1 cellular context compared by ENCODE assay signal in the genomic region with DNA sequence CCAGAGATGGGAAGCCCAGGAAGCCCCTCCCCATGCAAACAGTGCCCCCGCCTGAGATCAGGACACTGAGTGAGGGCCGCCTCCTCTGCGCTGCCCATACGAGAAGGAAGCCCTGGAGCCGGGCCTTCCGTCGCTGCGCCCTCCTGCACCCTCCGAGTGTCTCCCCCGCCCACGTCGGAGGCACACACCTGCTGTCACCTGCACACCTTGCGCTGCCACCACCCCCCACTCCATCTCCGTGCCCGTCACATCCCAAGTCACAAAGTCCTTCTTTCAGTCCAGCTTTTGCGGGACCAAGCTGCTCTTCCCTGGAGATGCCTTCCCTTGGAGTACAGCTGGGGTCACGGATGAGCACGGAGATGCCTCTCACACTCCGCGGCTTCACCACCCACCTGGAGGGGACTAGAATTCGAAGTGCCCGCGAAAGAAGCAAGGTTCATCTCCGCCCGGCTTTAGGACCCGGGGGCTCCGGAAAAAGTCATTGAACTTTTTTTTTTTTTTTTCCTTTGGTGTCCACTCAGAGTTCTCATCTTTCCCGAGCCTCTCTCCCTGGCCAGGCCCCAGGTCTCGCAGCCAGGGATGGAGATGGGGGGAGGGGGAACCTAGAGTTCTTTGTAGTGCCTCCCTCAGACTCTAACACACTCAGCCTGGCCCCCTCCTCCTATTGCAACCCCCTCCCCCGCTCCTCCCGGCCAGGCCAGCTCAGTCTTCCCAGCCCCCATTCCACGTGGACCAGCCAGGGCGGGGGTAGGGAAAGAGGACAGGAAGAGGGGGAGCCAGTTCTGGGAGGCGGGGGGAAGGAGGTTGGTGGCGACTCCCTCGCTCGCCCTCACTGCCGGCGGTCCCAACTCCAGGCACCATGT.
TF ChIP-seq lines count a peak whose summit lies in the region.

Gene FKBP10, plus strand, starts transcription at position 829 of the 863 bp plus-strand sequence. Its CDS starts 31 bp downstream, at position 860.

TF ChIP-seq in HepG2, 621 proteins besides CTCF, POLR2A, EP300 and RAD21 (continued from another document):
- TF ChIP-seq ZZZ3 (CRISPR knock-in tag; IDR thresholded peaks at IDR 0.05; ENCODE audit: borderline replicate concordance) (0 out of 2 replicates have a peak, but pooled peaks have one; percentile 32), HOXD1 (CRISPR knock-in tag; IDR thresholded peaks at IDR 0.05) (0 out of 2 replicates have a peak, but pooled peaks have one; percentile 4), TBL1XR1 (IDR thresholded peaks at IDR 0.05; ENCODE audit: borderline replicate concordance, low read length, partially characterized antibody) (peak; percentile 26), ZNF746 (CRISPR knock-in tag; IDR thresholded peaks at IDR 0.05) (peak; percentile 20; the same call in 1 of the 2 replicates), ZNF138 (CRISPR knock-in tag; IDR thresholded peaks at IDR 0.05; ENCODE audit: low read depth) (no peak), ZNF18 (CRISPR knock-in tag; IDR thresholded peaks at IDR 0.05; ENCODE audit: insufficient replicate concordance) (peak; percentile 52), ZNF704 (CRISPR knock-in tag; IDR thresholded peaks at IDR 0.05; ENCODE audit: borderline replicate concordance) (peak; percentile 15; the same call in 1 of the 2 replicates), ZNF564 (CRISPR knock-in tag; IDR thresholded peaks at IDR 0.05) (no peak), HDAC1 (CRISPR knock-in tag; IDR thresholded peaks at IDR 0.05) (peak; percentile 74; the same call in 1 of the 2 replicates), ZFP91 (CRISPR knock-in tag; IDR thresholded peaks at IDR 0.05; ENCODE audit: borderline replicate concordance) (peak; percentile 60), SP4 (CRISPR knock-in tag; IDR thresholded peaks at IDR 0.05) (peak; percentile 57), NONO (IDR thresholded peaks at IDR 0.05) (no peak), NONO (CRISPR knock-in tag; conservative IDR thresholded peaks at IDR 0.05) (peak; percentile 78), HNRNPH1 (optimal IDR thresholded peaks at IDR 0.05; ENCODE audit: low read depth, low read length) (no peak), POLR2AphosphoS2 (IDR thresholded peaks at IDR 0.05; ENCODE audit: low read depth, low read length) (no peak), ZNF383 (CRISPR knock-in tag; IDR thresholded peaks at IDR 0.05; ENCODE audit: borderline replicate concordance) (no peak), ZNF20 (CRISPR knock-in tag; IDR thresholded peaks at IDR 0.05) (no peak), ZNF317 (CRISPR knock-in tag; IDR thresholded peaks at IDR 0.05) (peak; percentile 64), SPEN (CRISPR knock-in tag; IDR thresholded peaks at IDR 0.05; ENCODE audit: low read depth) (peak; percentile 38), ZSCAN9 (CRISPR knock-in tag; IDR thresholded peaks at IDR 0.05; ENCODE audit: borderline replicate concordance) (peak; percentile 7; the same call in 1 of the 2 replicates), ELF4 (CRISPR knock-in tag; IDR thresholded peaks at IDR 0.05; ENCODE audit: borderline replicate concordance) (0 out of 2 replicates have a peak, but pooled peaks have one; percentile 11)
- TF ChIP-seq, protein P1, sequence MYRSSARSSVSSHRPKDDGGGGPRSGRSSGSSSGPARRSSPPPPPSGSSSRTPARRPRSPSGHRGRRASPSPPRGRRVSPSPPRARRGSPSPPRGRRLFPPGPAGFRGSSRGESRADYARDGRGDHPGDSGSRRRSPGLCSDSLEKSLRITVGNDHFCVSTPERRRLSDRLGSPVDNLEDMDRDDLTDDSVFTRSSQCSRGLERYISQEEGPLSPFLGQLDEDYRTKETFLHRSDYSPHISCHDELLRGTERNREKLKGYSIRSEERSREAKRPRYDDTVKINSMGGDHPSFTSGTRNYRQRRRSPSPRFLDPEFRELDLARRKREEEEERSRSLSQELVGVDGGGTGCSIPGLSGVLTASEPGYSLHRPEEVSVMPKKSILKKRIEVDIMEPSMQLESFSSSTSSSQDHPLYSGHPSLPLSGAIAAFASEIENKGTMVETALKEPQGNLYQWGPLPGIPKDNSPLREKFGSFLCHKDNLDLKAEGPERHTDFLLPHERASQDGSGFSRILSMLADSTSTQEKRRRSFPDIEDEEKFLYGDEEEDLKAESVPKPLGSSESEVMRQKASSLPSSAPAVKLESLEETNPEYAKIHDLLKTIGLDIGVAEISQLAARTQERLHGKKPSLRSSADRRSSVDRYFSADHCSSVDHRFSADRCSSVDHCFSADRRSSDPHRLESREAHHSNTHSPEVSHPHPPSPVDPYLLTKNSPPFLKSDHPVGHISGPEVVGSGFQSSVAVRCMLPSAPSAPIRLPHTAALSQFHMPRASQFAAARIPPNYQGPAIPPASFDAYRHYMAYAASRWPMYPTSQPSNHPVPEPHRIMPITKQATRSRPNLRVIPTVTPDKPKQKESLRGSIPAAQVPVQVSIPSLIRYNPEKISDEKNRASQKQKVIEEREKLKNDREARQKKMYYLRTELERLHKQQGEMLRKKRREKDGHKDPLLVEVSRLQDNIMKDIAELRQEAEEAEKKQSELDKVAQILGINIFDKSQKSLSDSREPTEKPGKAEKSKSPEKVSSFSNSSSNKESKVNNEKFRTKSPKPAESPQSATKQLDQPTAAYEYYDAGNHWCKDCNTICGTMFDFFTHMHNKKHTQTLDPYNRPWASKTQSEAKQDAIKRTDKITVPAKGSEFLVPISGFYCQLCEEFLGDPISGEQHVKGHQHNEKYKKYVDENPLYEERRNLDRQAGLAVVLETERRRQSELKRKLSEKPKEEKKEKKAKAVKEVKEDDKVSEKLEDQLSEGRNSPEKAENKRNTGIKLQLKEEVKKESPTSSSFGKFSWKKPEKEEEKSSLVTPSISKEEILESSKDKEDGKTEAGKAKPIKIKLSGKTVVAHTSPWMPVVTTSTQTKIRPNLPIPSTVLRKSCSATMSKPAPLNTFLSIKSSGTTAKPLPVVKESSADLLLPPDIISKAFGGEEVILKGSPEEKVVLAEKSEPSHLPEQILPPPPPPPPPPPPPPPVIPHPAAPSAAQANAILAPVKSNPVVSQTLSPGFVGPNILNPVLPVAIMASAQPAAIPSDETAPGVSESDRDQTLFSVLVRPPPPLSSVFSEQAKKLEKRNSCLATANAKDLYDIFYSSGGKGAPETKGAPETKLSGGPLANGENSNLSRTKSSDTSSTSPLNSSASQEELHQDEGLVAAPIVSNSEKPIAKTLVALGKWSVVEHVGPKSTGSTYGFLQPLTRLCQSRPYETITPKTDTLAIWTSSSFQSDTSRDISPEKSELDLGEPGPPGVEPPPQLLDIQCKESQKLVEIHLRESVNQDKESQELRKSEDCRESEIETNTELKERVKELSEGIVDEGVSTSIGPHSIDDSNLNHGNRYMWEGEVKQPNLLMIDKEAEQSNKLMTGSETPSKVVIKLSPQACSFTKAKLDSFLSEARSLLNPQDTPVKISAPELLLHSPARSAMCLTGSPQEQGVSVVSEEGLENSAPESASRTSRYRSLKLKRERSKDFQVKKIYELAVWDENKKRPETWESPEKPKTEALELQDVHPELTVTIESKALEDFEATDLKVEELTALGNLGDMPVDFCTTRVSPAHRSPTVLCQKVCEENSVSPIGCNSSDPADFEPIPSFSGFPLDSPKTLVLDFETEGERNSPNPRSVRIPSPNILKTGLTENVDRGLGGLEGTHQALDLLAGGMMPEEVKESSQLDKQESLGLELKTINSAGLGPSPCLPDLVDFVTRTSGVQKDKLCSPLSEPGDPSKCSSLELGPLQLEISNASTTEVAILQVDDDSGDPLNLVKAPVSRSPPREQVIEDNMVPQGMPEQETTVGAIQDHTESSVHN (CRISPR knock-in tag; IDR thresholded peaks at IDR 0.05): 0 out of 2 replicates have a peak, but pooled peaks have one; percentile 35
- TF ChIP-seq, protein P2, sequence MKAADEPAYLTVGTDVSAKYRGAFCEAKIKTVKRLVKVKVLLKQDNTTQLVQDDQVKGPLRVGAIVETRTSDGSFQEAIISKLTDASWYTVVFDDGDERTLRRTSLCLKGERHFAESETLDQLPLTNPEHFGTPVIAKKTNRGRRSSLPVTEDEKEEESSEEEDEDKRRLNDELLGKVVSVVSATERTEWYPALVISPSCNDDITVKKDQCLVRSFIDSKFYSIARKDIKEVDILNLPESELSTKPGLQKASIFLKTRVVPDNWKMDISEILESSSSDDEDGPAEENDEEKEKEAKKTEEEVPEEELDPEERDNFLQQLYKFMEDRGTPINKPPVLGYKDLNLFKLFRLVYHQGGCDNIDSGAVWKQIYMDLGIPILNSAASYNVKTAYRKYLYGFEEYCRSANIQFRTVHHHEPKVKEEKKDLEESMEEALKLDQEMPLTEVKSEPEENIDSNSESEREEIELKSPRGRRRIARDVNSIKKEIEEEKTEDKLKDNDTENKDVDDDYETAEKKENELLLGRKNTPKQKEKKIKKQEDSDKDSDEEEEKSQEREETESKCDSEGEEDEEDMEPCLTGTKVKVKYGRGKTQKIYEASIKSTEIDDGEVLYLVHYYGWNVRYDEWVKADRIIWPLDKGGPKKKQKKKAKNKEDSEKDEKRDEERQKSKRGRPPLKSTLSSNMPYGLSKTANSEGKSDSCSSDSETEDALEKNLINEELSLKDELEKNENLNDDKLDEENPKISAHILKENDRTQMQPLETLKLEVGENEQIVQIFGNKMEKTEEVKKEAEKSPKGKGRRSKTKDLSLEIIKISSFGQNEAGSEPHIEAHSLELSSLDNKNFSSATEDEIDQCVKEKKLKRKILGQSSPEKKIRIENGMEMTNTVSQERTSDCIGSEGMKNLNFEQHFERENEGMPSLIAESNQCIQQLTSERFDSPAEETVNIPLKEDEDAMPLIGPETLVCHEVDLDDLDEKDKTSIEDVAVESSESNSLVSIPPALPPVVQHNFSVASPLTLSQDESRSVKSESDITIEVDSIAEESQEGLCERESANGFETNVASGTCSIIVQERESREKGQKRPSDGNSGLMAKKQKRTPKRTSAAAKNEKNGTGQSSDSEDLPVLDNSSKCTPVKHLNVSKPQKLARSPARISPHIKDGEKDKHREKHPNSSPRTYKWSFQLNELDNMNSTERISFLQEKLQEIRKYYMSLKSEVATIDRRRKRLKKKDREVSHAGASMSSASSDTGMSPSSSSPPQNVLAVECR (CRISPR knock-in tag; IDR thresholded peaks at IDR 0.05; ENCODE audit: borderline replicate concordance): peak; percentile 64
- TF ChIP-seq, protein P3, sequence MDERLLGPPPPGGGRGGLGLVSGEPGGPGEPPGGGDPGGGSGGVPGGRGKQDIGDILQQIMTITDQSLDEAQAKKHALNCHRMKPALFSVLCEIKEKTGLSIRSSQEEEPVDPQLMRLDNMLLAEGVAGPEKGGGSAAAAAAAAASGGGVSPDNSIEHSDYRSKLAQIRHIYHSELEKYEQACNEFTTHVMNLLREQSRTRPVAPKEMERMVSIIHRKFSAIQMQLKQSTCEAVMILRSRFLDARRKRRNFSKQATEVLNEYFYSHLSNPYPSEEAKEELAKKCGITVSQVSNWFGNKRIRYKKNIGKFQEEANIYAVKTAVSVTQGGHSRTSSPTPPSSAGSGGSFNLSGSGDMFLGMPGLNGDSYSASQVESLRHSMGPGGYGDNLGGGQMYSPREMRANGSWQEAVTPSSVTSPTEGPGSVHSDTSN (CRISPR knock-in tag; IDR thresholded peaks at IDR 0.05): peak; percentile 27; the same call in 1 of the 2 replicates
